Comparison of ENCODE assay signal across 24 cellular contexts in genomic region chr11:67673358-67673757, GRCh38. TPM values are rescaled to one million over a fixed set of nuclear protein-coding genes. Genes with fewer than 3 reads are reported as not detected.
DNase-seq lines count a peak whose midpoint lies in the region; ATAC-seq, FAIRE-seq and TF ChIP-seq lines count a peak whose summit lies in the region.
"Had no signal": no experiment of that assay in that cellular context is flagged by ENCODE, and none has a peak within 500 bp of the region (broad histone marks: within the 10 kb centered on the region; RNA-seq: fewer than 3 reads in every experiment).

No MANE protein-coding gene starts in this region.

- H3K79me1 ChIP-seq in neuronal stem cell (ENCODE audit: low read depth, low read length): no peaks in the 10 kb centered on the region

- H2BK120ac ChIP-seq in neuronal stem cell (ENCODE audit: low read depth, low read length): no peak overlapping the region

- H2AK5ac ChIP-seq in neuronal stem cell (ENCODE audit: low read depth, low read length): no peak overlapping the region

- in situ Hi-C loops in GM23248 (cut with MboI): no loop called here

- peak overlapping the region; percentile 20 for H2BK15ac ChIP-seq in neuronal stem cell (ENCODE audit: low read length)

- H3K18ac ChIP-seq in neuronal stem cell (ENCODE audit: low read length): no peak overlapping the region

- H3K4me1 Mint-ChIP-seq in activated CD8-positive, alpha-beta memory T cell treated with anti-CD3 and anti-CD28 coated beads, Interleukin-2, amount 10 ng/mL, durations not matched to agents 7 days and 5 days: no peaks in the 10 kb centered on the region
- H3K4me1 Mint-ChIP-seq: CD4-positive, CD25-positive, alpha-beta regulatory T cell had no signal

- H3K79me2 ChIP-seq in DND-41 (ENCODE audit: insufficient read depth, low read length) (peaks cover 17% of the 10 kb centered on the region), GM23248 (ENCODE audit: insufficient read depth) (no peaks in the 10 kb centered on the region)

- peaks cover 19% of the 10 kb centered on the region for H3K27me3 Mint-ChIP-seq in activated CD8-positive, alpha-beta memory T cell treated with anti-CD3 and anti-CD28 coated beads, Interleukin-2, amount 10 ng/mL, durations not matched to agents 7 days and 5 days

- no peak overlapping the region for H3K14ac ChIP-seq in neuronal stem cell (ENCODE audit: low read length)

- H3K4me2 ChIP-seq in DND-41 (ENCODE audit: insufficient read depth, low read length) (no peak overlapping the region), neuronal stem cell (ENCODE audit: insufficient read depth, low read length, poor library complexity, severe bottlenecking) (no peak overlapping the region), GM23248 (ENCODE audit: unreplicated experiment) (no peak overlapping the region)
- H3K4me2 ChIP-seq: GM23338 had no signal

- H4K20me1 ChIP-seq in DND-41 (ENCODE audit: insufficient read depth, low read length) (no peaks in the 10 kb centered on the region), GM23248 (ENCODE audit: insufficient read depth) (no peaks in the 10 kb centered on the region)

- no CpG with 5 or more reads among the region's 7 CpGs for WGBS in neuronal stem cell (ENCODE audit: extremely low coverage in 2 of 2, insufficient read length in 2 of 2, insufficient replicate concordance in 1 of 2), 2 donors
- WGBS in GM23248 (ENCODE audit: low coverage in 1 of 2, low lambda C conversion rate in 2 of 2, missing lambda C conversion rate in 2 of 2), 2 experiments: 63 to 68% methylated on average over 7 of the region's 7 CpGs

- CTCF ChIA-PET in activated CD8-positive, alpha-beta memory T cell treated with anti-CD3 and anti-CD28 coated beads, Interleukin-2, amount 10 ng/mL, durations not matched to agents 7 days and 5 days (lab: Charles Lee): interaction anchor here (0.7 kb wide), 1 partner anchor 47 kb away, joined by 3 read pairs; no protein-coding TSS in a partner anchor

- peak; percentile 3 for DNase-seq in DND-41
- no peak for DNase-seq in epithelial cell of esophagus (ENCODE audit: low read depth)
- DNase-seq in neuronal stem cell (ENCODE audit: low spot score): no peak
- DNase-seq in WERI-Rb-1: no peak
- DNase-seq in activated CD8-positive, alpha-beta memory T cell treated with anti-CD3 and anti-CD28 coated beads, Interleukin-2, amount 10 ng/mL, durations not matched to agents 7 days and 5 days: no peak
- DNase-seq in GM12892 (ENCODE audit: insufficient read length): no peak
- DNase-seq in GM23248: no peak
- DNase-seq: CD4-positive, CD25-positive, alpha-beta regulatory T cell; H9; KBM-7; MM.1S; NCI-H2029 treated with DMSO at 0.1 percent for 48 hours; NCI-H446 treated with DMSO at 0.1 percent for 48 hours; NCI-H526 treated with DMSO at 0.1 percent for 48 hours; SHP77 treated with DMSO at 0.1 percent for 48 hours had no signal

- H3K4ac ChIP-seq in neuronal stem cell (ENCODE audit: low read length): no peak overlapping the region

- H3K9me2 ChIP-seq in GM23248 (ENCODE audit: insufficient read depth): no peaks in the 10 kb centered on the region

- H3K9ac ChIP-seq in DND-41 (ENCODE audit: low read depth, low read length) (no peak overlapping the region), neuronal stem cell (ENCODE audit: low read depth, low read length, poor library complexity) (no peak overlapping the region), GM23248 (no peak overlapping the region)

- no peak overlapping the region for H3K23ac ChIP-seq in neuronal stem cell (ENCODE audit: low read depth, low read length, poor library complexity)

- ATAC-seq in DND-41 (ENCODE audit: insufficient read depth, low read depth): no peak
- ATAC-seq in activated CD8-positive, alpha-beta memory T cell treated with anti-CD3 and anti-CD28 coated beads, Interleukin-2, amount 10 ng/mL, durations not matched to agents 7 days and 5 days: no peak

- H3K4me3 Mint-ChIP-seq in activated CD8-positive, alpha-beta memory T cell treated with anti-CD3 and anti-CD28 coated beads, Interleukin-2, amount 10 ng/mL, durations not matched to agents 7 days and 5 days: no peak overlapping the region
- H3K4me3 Mint-ChIP-seq: CD4-positive, CD25-positive, alpha-beta regulatory T cell; GM23338; H9 had no signal

- no peak overlapping the region for H4K91ac ChIP-seq in neuronal stem cell (ENCODE audit: low read depth, low read length, poor library complexity)

- H3K9me3 Mint-ChIP-seq in activated CD8-positive, alpha-beta memory T cell treated with anti-CD3 and anti-CD28 coated beads, Interleukin-2, amount 10 ng/mL, durations not matched to agents 7 days and 5 days (ENCODE audit: low read depth): peaks cover 2% of the 10 kb centered on the region
- H3K9me3 Mint-ChIP-seq: GM23338 had no signal

- H3K4me1 ChIP-seq in DND-41 (ENCODE audit: insufficient read depth, low read length) (peaks cover 32% of the 10 kb centered on the region), neuronal stem cell (ENCODE audit: control insufficient read depth in 2 of 2, insufficient read depth in 1 of 2, low read depth in 1 of 2, low read length in 2 of 2) (peaks cover 0 to 1% of the 10 kb centered on the region in 2 donors), GM23248 (ENCODE audit: insufficient read depth) (no peaks in the 10 kb centered on the region)
- H3K4me1 ChIP-seq: Peyer's patch had no signal

- no peaks in the 10 kb centered on the region for H3K36me3 ChIP-seq in DND-41 (ENCODE audit: insufficient read depth, low read length)
- peaks cover 0 to 2% of the 10 kb centered on the region in 2 donors for H3K36me3 ChIP-seq in neuronal stem cell (replicated peaks in 1 of 2; ENCODE audit: control insufficient read depth in 2 of 2, insufficient read depth in 2 of 2, low read length in 2 of 2)
- no peaks in the 10 kb centered on the region for H3K36me3 ChIP-seq in WERI-Rb-1
- no peaks in the 10 kb centered on the region for H3K36me3 ChIP-seq in GM23248 (ENCODE audit: low read depth)
- H3K36me3 ChIP-seq: Peyer's patch had no signal

- TF ChIP-seq CTCF in DND-41 (IDR thresholded peaks at IDR 0.05; ENCODE audit: borderline replicate concordance, extremely low read depth, low read length, poor library complexity, severe bottlenecking) (no peak), epithelial cell of esophagus (IDR thresholded peaks at IDR 0.05; ENCODE audit: insufficient read depth, low read depth, low read length, missing control alignments) (no peak), WERI-Rb-1 (IDR thresholded peaks at IDR 0.05; ENCODE audit: low read depth, low read length) (no peak)

- H4K8ac ChIP-seq in neuronal stem cell (ENCODE audit: low read depth, low read length): no peak overlapping the region

- no peak overlapping the region for H3K27ac Mint-ChIP-seq in activated CD8-positive, alpha-beta memory T cell treated with anti-CD3 and anti-CD28 coated beads, Interleukin-2, amount 10 ng/mL, durations not matched to agents 7 days and 5 days
- H3K27ac Mint-ChIP-seq: CD4-positive, CD25-positive, alpha-beta regulatory T cell; GM23338 had no signal

- no peak for TF ChIP-seq POLR2A in GM12892 (IDR thresholded peaks at IDR 0.05; ENCODE audit: low read depth, low read length)

- H2AFZ ChIP-seq in DND-41 (ENCODE audit: low read depth, low read length): no peak overlapping the region
- H2AFZ ChIP-seq in neuronal stem cell (ENCODE audit: low read length): no peak overlapping the region
- H2AFZ ChIP-seq in GM23248: no peak overlapping the region
- H2AFZ ChIP-seq: GM23338 had no signal

- H3K36me3 Mint-ChIP-seq in activated CD8-positive, alpha-beta memory T cell treated with anti-CD3 and anti-CD28 coated beads, Interleukin-2, amount 10 ng/mL, durations not matched to agents 7 days and 5 days: no peaks in the 10 kb centered on the region
- H3K36me3 Mint-ChIP-seq: CD4-positive, CD25-positive, alpha-beta regulatory T cell had no signal

- H2BK12ac ChIP-seq in neuronal stem cell (ENCODE audit: low read length): no peak overlapping the region

- no peaks in the 10 kb centered on the region for H3K27me3 ChIP-seq in DND-41 (ENCODE audit: insufficient read depth, low read length, poor library complexity)
- peaks cover 0 to 11% (median 0%) of the 10 kb centered on the region in 3 experiments for H3K27me3 ChIP-seq in neuronal stem cell (ENCODE audit: control insufficient read depth in 3 of 3, insufficient read depth in 3 of 3, low read depth in 1 of 3, low read length in 3 of 3)
- no peaks in the 10 kb centered on the region for H3K27me3 ChIP-seq in WERI-Rb-1 (ENCODE audit: insufficient read depth, low read depth, severe bottlenecking)
- H3K27me3 ChIP-seq in GM23248 (replicated peaks; ENCODE audit: insufficient read depth): peaks cover 19% of the 10 kb centered on the region
- H3K27me3 ChIP-seq: Peyer's patch had no signal

- H3K4me3 ChIP-seq in DND-41 (ENCODE audit: low read depth in 1 of 2, low read length in 2 of 2) (no peak overlapping the region), epithelial cell of esophagus (ENCODE audit: low read length) (peak overlapping the region; percentile 59), neuronal stem cell (ENCODE audit: low read length in 2 of 2) (no peak overlapping the region), skin epidermis (peak overlapping the region; percentile 26 to 44 (median 31)), WERI-Rb-1 (ENCODE audit: low read depth, low read length) (no peak overlapping the region), GM23248 (no peak overlapping the region)
- H3K4me3 ChIP-seq: GM23338, Peyer's patch, SK-N-MC had no signal

- FAIRE-seq in GM12892 (lab: Jason Lieb, UNC): no peak

- H3K27ac ChIP-seq in DND-41 (ENCODE audit: low read length) (peak overlapping the region; percentile 50), neuronal stem cell (replicated peaks; ENCODE audit: low read length) (no peak overlapping the region), skin epidermis (peak overlapping the region in 19 of 21 experiments; percentile 29 to 90 (median 79)), WERI-Rb-1 (no peak overlapping the region), GM23248 (no peak overlapping the region)
- H3K27ac ChIP-seq: Peyer's patch, SK-N-MC had no signal

- H3K9me3 ChIP-seq in DND-41 (ENCODE audit: insufficient read depth, low read length, severe bottlenecking): peaks cover 13% of the 10 kb centered on the region
- H3K9me3 ChIP-seq in neuronal stem cell (replicated peaks in 1 of 2; ENCODE audit: control insufficient read depth in 2 of 2, insufficient read depth in 1 of 2, low read depth in 1 of 2, low read length in 2 of 2): no peaks in the 10 kb centered on the region
- no peaks in the 10 kb centered on the region for H3K9me3 ChIP-seq in WERI-Rb-1 (ENCODE audit: severe bottlenecking)
- no peaks in the 10 kb centered on the region for H3K9me3 ChIP-seq in GM23248 (ENCODE audit: low read depth)
- H3K9me3 ChIP-seq: Peyer's patch had no signal

- no peaks in the 10 kb centered on the region for H3F3A ChIP-seq in GM23248 (ENCODE audit: insufficient read depth)

- H2BK5ac ChIP-seq in neuronal stem cell (ENCODE audit: low read length): no peak overlapping the region

RNA-seq across cellular contexts. Expression of gene ALDH3B2, which starts 1.1 kb away (rescaled TPM):
- polyA plus RNA-seq in neuronal stem cell (2013, experiment 1 of 2): not detected
- polyA plus RNA-seq in neuronal stem cell (2013, experiment 2 of 2): not detected
- total RNA-seq in activated CD8-positive, alpha-beta memory T cell treated with anti-CD3 and anti-CD28 coated beads, Interleukin-2, amount 10 ng/mL, durations not matched to agents 7 days and 5 days: not detected
- not detected for polyA plus RNA-seq in GM12892 (2012; ENCODE audit: missing spikeins)
- total RNA-seq in GM23248 (2014; rRNA removed; shearing (Covaris generic)): not detected in 2 replicates
- polyA plus RNA-seq in GM23248 (2016; fragmentation: Nextera tagmentation; extraction: Ambion mirVana): not detected in 2 replicates
- total RNA-seq: A172; CD4-positive, CD25-positive, alpha-beta regulatory T cell; G401; GM23338; H9; LHCN-M2; Peyer's patch had no signal
- polyA plus RNA-seq: BJ; CD4-positive, CD25-positive, alpha-beta regulatory T cell; GM23338 had no signal

RNA-seq across cellular contexts. Expression of gene ACY3, which starts 22.8 kb away (rescaled TPM):
- not detected for polyA plus RNA-seq in neuronal stem cell (2013, experiment 1 of 2)
- not detected for polyA plus RNA-seq in neuronal stem cell (2013, experiment 2 of 2)
- total RNA-seq in activated CD8-positive, alpha-beta memory T cell treated with anti-CD3 and anti-CD28 coated beads, Interleukin-2, amount 10 ng/mL, durations not matched to agents 7 days and 5 days: under 1 TPM; 0.53 to 0.75 TPM
- 5.7 TPM for polyA plus RNA-seq in GM12892 (2012; ENCODE audit: missing spikeins)
- not detected in 2 replicates for total RNA-seq in GM23248 (2014; rRNA removed; shearing (Covaris generic))
- not detected in 2 replicates for polyA plus RNA-seq in GM23248 (2016; fragmentation: Nextera tagmentation; extraction: Ambion mirVana)
- total RNA-seq: Daoy, G401, H9 had no signal
- polyA plus RNA-seq: BJ, GM23338 had no signal

RNA-seq across cellular contexts. Expression of gene TBX10, which starts 33.8 kb away (rescaled TPM):
- 0.04 TPM for polyA plus RNA-seq in neuronal stem cell (2013, experiment 1 of 2)
- 0.03 TPM for polyA plus RNA-seq in neuronal stem cell (2013, experiment 2 of 2)
- not detected for total RNA-seq in activated CD8-positive, alpha-beta memory T cell treated with anti-CD3 and anti-CD28 coated beads, Interleukin-2, amount 10 ng/mL, durations not matched to agents 7 days and 5 days
- 0.21 TPM for polyA plus RNA-seq in GM12892 (2012; ENCODE audit: missing spikeins)
- not detected in 2 replicates for total RNA-seq in GM23248 (2014; rRNA removed; shearing (Covaris generic))
- polyA plus RNA-seq in GM23248 (2016; fragmentation: Nextera tagmentation; extraction: Ambion mirVana): not detected in 2 replicates
- total RNA-seq: A172; CD4-positive, CD25-positive, alpha-beta regulatory T cell; Daoy; G401; H9; LHCN-M2 had no signal
- polyA plus RNA-seq: BJ; CD4-positive, CD25-positive, alpha-beta regulatory T cell; GM23338 had no signal

RNA-seq across cellular contexts. Expression of gene NUDT8, which starts 43.6 kb away (rescaled TPM):
- polyA plus RNA-seq in neuronal stem cell (2013, experiment 1 of 2): 7.6 TPM
- polyA plus RNA-seq in neuronal stem cell (2013, experiment 2 of 2): 6.7 TPM
- total RNA-seq in activated CD8-positive, alpha-beta memory T cell treated with anti-CD3 and anti-CD28 coated beads, Interleukin-2, amount 10 ng/mL, durations not matched to agents 7 days and 5 days: 10 to 100 TPM; 15.3 to 16.7 TPM
- 11.1 TPM for polyA plus RNA-seq in GM12892 (2012; ENCODE audit: missing spikeins)
- 2.0 and 4.8 TPM in 2 replicates for total RNA-seq in GM23248 (2014; rRNA removed; shearing (Covaris generic))
- polyA plus RNA-seq in GM23248 (2016; fragmentation: Nextera tagmentation; extraction: Ambion mirVana): 4.1 TPM in 2 replicates

Comparison
In these comparisons a context has a peak if more than half of its experiments do, and no peak if none do; other contexts are left out.
1. H3K27ac ChIP-seq: peak in DND-41 (single experiment) and skin epidermis (19 of 21); none in neuronal stem cell (single experiment), WERI-Rb-1 (single experiment) and GM23248 (single experiment).
2. H3K4me3 ChIP-seq: peak in epithelial cell of esophagus (single experiment) and skin epidermis (7 of 7); none in DND-41 (0 of 2), neuronal stem cell (0 of 2), WERI-Rb-1 (single experiment) and GM23248 (single experiment).